ENCODE assay signal across 10 cellular contexts in the genomic region with DNA sequence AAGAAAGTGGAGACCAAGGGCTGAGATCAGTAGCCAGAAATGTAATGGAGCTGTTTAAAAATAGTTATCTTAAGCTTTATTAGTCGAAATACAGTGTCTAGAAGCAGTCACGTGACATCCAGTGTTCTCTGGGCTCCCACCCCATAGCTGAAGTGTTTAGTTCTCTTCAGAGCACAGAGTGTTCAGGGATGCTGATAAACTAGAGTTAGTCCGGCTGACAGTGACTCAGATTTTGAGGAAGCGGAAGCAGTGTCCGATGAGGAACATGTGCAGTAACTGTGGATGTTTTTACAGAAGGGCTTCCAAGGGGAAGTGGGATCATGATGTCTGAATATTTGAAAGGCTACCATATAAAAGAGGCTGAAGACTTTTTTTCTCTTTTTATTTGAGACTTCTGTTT.
DNase-seq lines count a peak whose midpoint lies in the region; ATAC-seq, FAIRE-seq and TF ChIP-seq lines count a peak whose summit lies in the region.
"Had no signal": no experiment of that assay in that cellular context is flagged by ENCODE, and none has a peak within 500 bp of the region (broad histone marks: within the 10 kb centered on the region; RNA-seq: fewer than 3 reads in every experiment).

No MANE protein-coding gene starts in this region.

- peaks cover 16% of the 10 kb centered on the region for H3K36me3 Mint-ChIP-seq in WTC11

- H3K27ac ChIP-seq in cardiac muscle cell = no peak overlapping the region
- no peak overlapping the region for H3K27ac ChIP-seq in WERI-Rb-1
- H3K27ac ChIP-seq: parathyroid adenoma had no signal

- peaks cover 10% of the 10 kb centered on the region; the same call in 1 of the 2 replicates for H3K9me3 Mint-ChIP-seq in WTC11

- no peak for TF ChIP-seq POLR2A in GM12891 (IDR thresholded peaks at IDR 0.05; ENCODE audit: low read depth, low read length)

- FAIRE-seq in GM12891 (lab: Jason Lieb, UNC) = no peak

- ATAC-seq in WTC11 (no peak), GM18520 (IDR thresholded peaks at IDR 0.05; ENCODE audit: unreplicated experiment) (no peak), HG02938 (IDR thresholded peaks at IDR 0.05; ENCODE audit: unreplicated experiment) (no peak)

- H3K36me3 ChIP-seq in cardiac muscle cell = no peaks in the 10 kb centered on the region
- H3K36me3 ChIP-seq in WERI-Rb-1 = peaks cover 6% of the 10 kb centered on the region

- no peak overlapping the region for H3K4me3 Mint-ChIP-seq in WTC11

- CTCF ChIA-PET in WTC11 (lab: Charles Lee) = no interaction called here

- no peaks in the 10 kb centered on the region for H3K4me1 ChIP-seq in cardiac muscle cell (ENCODE audit: low read depth)
- H3K4me1 ChIP-seq: parathyroid adenoma had no signal

- TF ChIP-seq CTCF in WTC11 (IDR thresholded peaks at IDR 0.05) = no peak
- TF ChIP-seq CTCF in cardiac muscle cell (IDR thresholded peaks at IDR 0.05; ENCODE audit: low read depth, low read length) = no peak
- no peak for TF ChIP-seq CTCF in WERI-Rb-1 (IDR thresholded peaks at IDR 0.05; ENCODE audit: low read depth, low read length)

- H3K27ac Mint-ChIP-seq in WTC11 = peak overlapping the region; percentile 11; the same call in 1 of the 2 replicates

- no peaks in the 10 kb centered on the region for H3K27me3 ChIP-seq in cardiac muscle cell
- H3K27me3 ChIP-seq in WERI-Rb-1 (ENCODE audit: insufficient read depth, low read depth, severe bottlenecking) = no peaks in the 10 kb centered on the region

- H3K9me3 ChIP-seq in cardiac muscle cell (ENCODE audit: low read depth) = no peaks in the 10 kb centered on the region
- H3K9me3 ChIP-seq in WERI-Rb-1 (ENCODE audit: severe bottlenecking) = no peaks in the 10 kb centered on the region

- no peaks in the 10 kb centered on the region for H3K27me3 Mint-ChIP-seq in WTC11 (ENCODE audit: low read depth)

- DNase-seq in GM12891 (ENCODE audit: insufficient read length, low spot score) (no peak), WTC11 (ENCODE audit: low spot score) (no peak), cardiac muscle cell (ENCODE audit: low read depth in 1 of 2, low spot score in 1 of 2) (peak; percentile 48 to 89), skeletal muscle cell (ENCODE audit: low read depth) (peak; percentile 66), T-helper 2 cell (no peak), WERI-Rb-1 (no peak)
- DNase-seq: NCI-H146 had no signal

- H3K4me3 ChIP-seq in cardiac muscle cell = no peak overlapping the region
- no peak overlapping the region for H3K4me3 ChIP-seq in skeletal muscle cell (ENCODE audit: low read depth, low read length)
- H3K4me3 ChIP-seq in WERI-Rb-1 (ENCODE audit: low read depth, low read length) = no peak overlapping the region

- peaks cover 49% of the 10 kb centered on the region for H3K4me1 Mint-ChIP-seq in WTC11

- POLR2A ChIA-PET in WTC11 (lab: Charles Lee) = no interaction called here

TF ChIP-seq in GM12891, 5 proteins besides CTCF, POLR2A, EP300 and RAD21:
- no peak for TF ChIP-seq POLR2AphosphoS5 (IDR thresholded peaks at IDR 0.05; ENCODE audit: low read depth, low read length)
- no peak for TF ChIP-seq PAX5 (IDR thresholded peaks at IDR 0.05; ENCODE audit: insufficient read depth, low read length, severe bottlenecking)
- TF ChIP-seq POU2F2 (IDR thresholded peaks at IDR 0.05; ENCODE audit: low read depth, low read length) = no peak
- no peak for TF ChIP-seq TAF1 (IDR thresholded peaks at IDR 0.05; ENCODE audit: low read depth, low read length)
- peak; percentile 55 for TF ChIP-seq SPI1 (IDR thresholded peaks at IDR 0.05; ENCODE audit: low read depth, low read length)

TF ChIP-seq in WTC11, 78 proteins besides CTCF, POLR2A, EP300 and RAD21 (continues in another document):
- TF ChIP-seq, protein P1, sequence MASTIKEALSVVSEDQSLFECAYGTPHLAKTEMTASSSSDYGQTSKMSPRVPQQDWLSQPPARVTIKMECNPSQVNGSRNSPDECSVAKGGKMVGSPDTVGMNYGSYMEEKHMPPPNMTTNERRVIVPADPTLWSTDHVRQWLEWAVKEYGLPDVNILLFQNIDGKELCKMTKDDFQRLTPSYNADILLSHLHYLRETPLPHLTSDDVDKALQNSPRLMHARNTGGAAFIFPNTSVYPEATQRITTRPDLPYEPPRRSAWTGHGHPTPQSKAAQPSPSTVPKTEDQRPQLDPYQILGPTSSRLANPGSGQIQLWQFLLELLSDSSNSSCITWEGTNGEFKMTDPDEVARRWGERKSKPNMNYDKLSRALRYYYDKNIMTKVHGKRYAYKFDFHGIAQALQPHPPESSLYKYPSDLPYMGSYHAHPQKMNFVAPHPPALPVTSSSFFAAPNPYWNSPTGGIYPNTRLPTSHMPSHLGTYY (CRISPR knock-in tag; IDR thresholded peaks at IDR 0.05) = no peak
- TF ChIP-seq IRF2 (CRISPR knock-in tag; IDR thresholded peaks at IDR 0.05; ENCODE audit: borderline replicate concordance, low read depth) (no peak), GRHL2 (CRISPR knock-in tag; IDR thresholded peaks at IDR 0.05; ENCODE audit: insufficient replicate concordance, severe bottlenecking) (no peak), ZNF138 (CRISPR knock-in tag; conservative IDR thresholded peaks at IDR 0.05) (no peak), NR1H2 (CRISPR knock-in tag; IDR thresholded peaks at IDR 0.05) (no peak), ZBTB21 (CRISPR knock-in tag; IDR thresholded peaks at IDR 0.05; ENCODE audit: borderline replicate concordance) (no peak), SMAD4 (CRISPR knock-in tag; IDR thresholded peaks at IDR 0.05) (no peak), SOX15 (CRISPR knock-in tag; IDR thresholded peaks at IDR 0.05) (no peak), NFATC4 (CRISPR knock-in tag; IDR thresholded peaks at IDR 0.05) (no peak)
- TF ChIP-seq, protein P2, sequence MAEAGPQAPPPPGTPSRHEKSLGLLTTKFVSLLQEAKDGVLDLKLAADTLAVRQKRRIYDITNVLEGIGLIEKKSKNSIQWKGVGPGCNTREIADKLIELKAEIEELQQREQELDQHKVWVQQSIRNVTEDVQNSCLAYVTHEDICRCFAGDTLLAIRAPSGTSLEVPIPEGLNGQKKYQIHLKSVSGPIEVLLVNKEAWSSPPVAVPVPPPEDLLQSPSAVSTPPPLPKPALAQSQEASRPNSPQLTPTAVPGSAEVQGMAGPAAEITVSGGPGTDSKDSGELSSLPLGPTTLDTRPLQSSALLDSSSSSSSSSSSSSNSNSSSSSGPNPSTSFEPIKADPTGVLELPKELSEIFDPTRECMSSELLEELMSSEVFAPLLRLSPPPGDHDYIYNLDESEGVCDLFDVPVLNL (CRISPR knock-in tag; IDR thresholded peaks at IDR 0.05; ENCODE audit: borderline replicate concordance, low read depth) = no peak
- TF ChIP-seq, protein P3, sequence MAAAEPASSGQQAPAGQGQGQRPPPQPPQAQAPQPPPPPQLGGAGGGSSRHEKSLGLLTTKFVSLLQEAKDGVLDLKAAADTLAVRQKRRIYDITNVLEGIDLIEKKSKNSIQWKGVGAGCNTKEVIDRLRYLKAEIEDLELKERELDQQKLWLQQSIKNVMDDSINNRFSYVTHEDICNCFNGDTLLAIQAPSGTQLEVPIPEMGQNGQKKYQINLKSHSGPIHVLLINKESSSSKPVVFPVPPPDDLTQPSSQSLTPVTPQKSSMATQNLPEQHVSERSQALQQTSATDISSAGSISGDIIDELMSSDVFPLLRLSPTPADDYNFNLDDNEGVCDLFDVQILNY (CRISPR knock-in tag; IDR thresholded peaks at IDR 0.05) = no peak
- TF ChIP-seq, protein P4, sequence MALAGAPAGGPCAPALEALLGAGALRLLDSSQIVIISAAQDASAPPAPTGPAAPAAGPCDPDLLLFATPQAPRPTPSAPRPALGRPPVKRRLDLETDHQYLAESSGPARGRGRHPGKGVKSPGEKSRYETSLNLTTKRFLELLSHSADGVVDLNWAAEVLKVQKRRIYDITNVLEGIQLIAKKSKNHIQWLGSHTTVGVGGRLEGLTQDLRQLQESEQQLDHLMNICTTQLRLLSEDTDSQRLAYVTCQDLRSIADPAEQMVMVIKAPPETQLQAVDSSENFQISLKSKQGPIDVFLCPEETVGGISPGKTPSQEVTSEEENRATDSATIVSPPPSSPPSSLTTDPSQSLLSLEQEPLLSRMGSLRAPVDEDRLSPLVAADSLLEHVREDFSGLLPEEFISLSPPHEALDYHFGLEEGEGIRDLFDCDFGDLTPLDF (CRISPR knock-in tag; IDR thresholded peaks at IDR 0.05) = no peak
- TF ChIP-seq, protein P5, sequence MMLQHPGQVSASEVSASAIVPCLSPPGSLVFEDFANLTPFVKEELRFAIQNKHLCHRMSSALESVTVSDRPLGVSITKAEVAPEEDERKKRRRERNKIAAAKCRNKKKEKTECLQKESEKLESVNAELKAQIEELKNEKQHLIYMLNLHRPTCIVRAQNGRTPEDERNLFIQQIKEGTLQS (CRISPR knock-in tag; conservative IDR thresholded peaks at IDR 0.05) = no peak
- TF ChIP-seq, protein P6, sequence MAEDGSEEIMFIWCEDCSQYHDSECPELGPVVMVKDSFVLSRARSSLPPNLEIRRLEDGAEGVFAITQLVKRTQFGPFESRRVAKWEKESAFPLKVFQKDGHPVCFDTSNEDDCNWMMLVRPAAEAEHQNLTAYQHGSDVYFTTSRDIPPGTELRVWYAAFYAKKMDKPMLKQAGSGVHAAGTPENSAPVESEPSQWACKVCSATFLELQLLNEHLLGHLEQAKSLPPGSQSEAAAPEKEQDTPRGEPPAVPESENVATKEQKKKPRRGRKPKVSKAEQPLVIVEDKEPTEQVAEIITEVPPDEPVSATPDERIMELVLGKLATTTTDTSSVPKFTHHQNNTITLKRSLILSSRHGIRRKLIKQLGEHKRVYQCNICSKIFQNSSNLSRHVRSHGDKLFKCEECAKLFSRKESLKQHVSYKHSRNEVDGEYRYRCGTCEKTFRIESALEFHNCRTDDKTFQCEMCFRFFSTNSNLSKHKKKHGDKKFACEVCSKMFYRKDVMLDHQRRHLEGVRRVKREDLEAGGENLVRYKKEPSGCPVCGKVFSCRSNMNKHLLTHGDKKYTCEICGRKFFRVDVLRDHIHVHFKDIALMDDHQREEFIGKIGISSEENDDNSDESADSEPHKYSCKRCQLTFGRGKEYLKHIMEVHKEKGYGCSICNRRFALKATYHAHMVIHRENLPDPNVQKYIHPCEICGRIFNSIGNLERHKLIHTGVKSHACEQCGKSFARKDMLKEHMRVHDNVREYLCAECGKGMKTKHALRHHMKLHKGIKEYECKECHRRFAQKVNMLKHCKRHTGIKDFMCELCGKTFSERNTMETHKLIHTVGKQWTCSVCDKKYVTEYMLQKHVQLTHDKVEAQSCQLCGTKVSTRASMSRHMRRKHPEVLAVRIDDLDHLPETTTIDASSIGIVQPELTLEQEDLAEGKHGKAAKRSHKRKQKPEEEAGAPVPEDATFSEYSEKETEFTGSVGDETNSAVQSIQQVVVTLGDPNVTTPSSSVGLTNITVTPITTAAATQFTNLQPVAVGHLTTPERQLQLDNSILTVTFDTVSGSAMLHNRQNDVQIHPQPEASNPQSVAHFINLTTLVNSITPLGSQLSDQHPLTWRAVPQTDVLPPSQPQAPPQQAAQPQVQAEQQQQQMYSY (CRISPR knock-in tag; IDR thresholded peaks at IDR 0.05) = no peak

Comparison
In these comparisons a context has a peak if more than half of its experiments do, and no peak if none do; other contexts are left out.
1. DNase-seq: peak in cardiac muscle cell (2 of 2) and skeletal muscle cell (single experiment); none in GM12891 (single experiment), WTC11 (single experiment), T-helper 2 cell (0 of 5) and WERI-Rb-1 (single experiment).